Comparison of ENCODE assay signal across 29 cellular contexts in genomic region chr1:23428136-23428905, GRCh38. TPM values are rescaled to one million over a fixed set of nuclear protein-coding genes. Genes with fewer than 3 reads are reported as not detected.
"Had no signal": no experiment of that assay in that cellular context is flagged by ENCODE, and none has a peak within 500 bp of the region (broad histone marks: within the 10 kb centered on the region; RNA-seq: fewer than 3 reads in every experiment).

No MANE protein-coding gene starts in this region.

- FAIRE-seq: endometrium, frontal cortex had no signal

- H3K4me1 ChIP-seq: prostate gland had no signal

- H3K9me3 ChIP-seq: body of pancreas, left lung, ovary, prostate gland, spleen, thyroid gland had no signal

- H3K36me3 Mint-ChIP-seq: natural killer cell treated with Interleukin-12 subunit alpha and Interleukin-12 subunit beta and Interleukin-15 and Interleukin-18, amount 100 ng/mL, for 72 hours had no signal

- H3K9me3 Mint-ChIP-seq: activated CD4-positive, alpha-beta memory T cell treated with anti-CD3 and anti-CD28 coated beads, Interleukin-2, amount 10 ng/mL, durations not matched to agents 7 days and 5 days; activated CD4-positive, alpha-beta T cell treated with anti-CD3 and anti-CD28 coated beads, Interleukin-2, amount 10 ng/mL, durations not matched to agents 24 days and 14 days; activated naive CD4-positive, alpha-beta T cell treated with anti-CD3 and anti-CD28 coated beads for 36 hours; activated naive CD8-positive, alpha-beta T cell treated with anti-CD3 and anti-CD28 coated beads, Interleukin-2, amount 10 ng/mL, durations not matched to agents 7 days and 5 days; activated T-cell treated with anti-CD3 and anti-CD28 coated beads, Interleukin-2, amount 50 U/mL, for 72 hours; dendritic cell treated with granulocyte-macrophage colony-stimulating factor and Interleukin-4, amounts not matched to agents 40 ng/mL and 50 ng/mL, for 4 days; mesothelial cell of epicardium; natural killer cell treated with Interleukin-12 subunit alpha and Interleukin-12 subunit beta and Interleukin-15 and Interleukin-18, amount 100 ng/mL, for 72 hours; T-helper 2 cell treated with Interferon-gamma antibody and Interleukin-4, amounts not matched to agents 5 μg/mL and 100 μg/mL, for 36 hours had no signal

- ATAC-seq: activated CD4-positive, CD25-positive, alpha-beta regulatory T cell treated with anti-CD3 and anti-CD28 coated beads, Interleukin-2, amount 50 U/mL, for 24 hours; activated T-cell treated with anti-CD3 and anti-CD28 coated beads, Interleukin-2, amount 50 U/mL, for 72 hours; body of pancreas; left lung; natural killer cell treated with Interleukin-12 subunit alpha and Interleukin-12 subunit beta and Interleukin-15 and Interleukin-18, amount 100 ng/mL, for 72 hours; stimulated activated naive CD8-positive, alpha-beta T cell treated with anti-CD3 and anti-CD28 coated beads, Interleukin-15, Interleukin-2, amounts not matched to agents 100 U/mL and 50 U/mL, for 24 hours had no signal

- H3K27ac Mint-ChIP-seq: activated CD4-positive, alpha-beta memory T cell treated with anti-CD3 and anti-CD28 coated beads, Interleukin-2, amount 10 ng/mL, durations not matched to agents 7 days and 5 days; activated CD4-positive, alpha-beta T cell treated with anti-CD3 and anti-CD28 coated beads, Interleukin-2, amount 10 ng/mL, durations not matched to agents 24 days and 14 days; activated naive CD4-positive, alpha-beta T cell treated with anti-CD3 and anti-CD28 coated beads for 36 hours; activated naive CD8-positive, alpha-beta T cell treated with anti-CD3 and anti-CD28 coated beads, Interleukin-2, amount 10 ng/mL, durations not matched to agents 7 days and 5 days; activated T-cell treated with anti-CD3 and anti-CD28 coated beads, Interleukin-2, amount 50 U/mL, for 72 hours; dendritic cell treated with granulocyte-macrophage colony-stimulating factor and Interleukin-4, amounts not matched to agents 40 ng/mL and 50 ng/mL, for 4 days; mesothelial cell of epicardium; natural killer cell treated with Interleukin-12 subunit alpha and Interleukin-12 subunit beta and Interleukin-15 and Interleukin-18, amount 100 ng/mL, for 72 hours; T-helper 2 cell treated with Interferon-gamma antibody and Interleukin-4, amounts not matched to agents 5 μg/mL and 100 μg/mL, for 36 hours had no signal

- H3K27me3 ChIP-seq: body of pancreas, ovary, thyroid gland had no signal

- H3K27ac ChIP-seq: body of pancreas, left lung, prostate gland, spleen, thyroid gland, VCaP had no signal

- H3K4me3 Mint-ChIP-seq: activated CD4-positive, alpha-beta memory T cell treated with anti-CD3 and anti-CD28 coated beads, Interleukin-2, amount 10 ng/mL, durations not matched to agents 7 days and 5 days; activated CD4-positive, alpha-beta T cell treated with anti-CD3 and anti-CD28 coated beads, Interleukin-2, amount 10 ng/mL, durations not matched to agents 24 days and 14 days; activated naive CD4-positive, alpha-beta T cell treated with anti-CD3 and anti-CD28 coated beads for 36 hours; activated naive CD8-positive, alpha-beta T cell treated with anti-CD3 and anti-CD28 coated beads, Interleukin-2, amount 10 ng/mL, durations not matched to agents 7 days and 5 days; activated T-cell treated with anti-CD3 and anti-CD28 coated beads, Interleukin-2, amount 50 U/mL, for 72 hours; dendritic cell treated with granulocyte-macrophage colony-stimulating factor and Interleukin-4, amounts not matched to agents 40 ng/mL and 50 ng/mL, for 4 days; mesothelial cell of epicardium; natural killer cell treated with Interleukin-12 subunit alpha and Interleukin-12 subunit beta and Interleukin-15 and Interleukin-18, amount 100 ng/mL, for 72 hours; T-helper 2 cell treated with Interferon-gamma antibody and Interleukin-4, amounts not matched to agents 5 μg/mL and 100 μg/mL, for 36 hours had no signal

- DNase-seq: activated CD4-positive, alpha-beta memory T cell treated with anti-CD3 and anti-CD28 coated beads, Interleukin-2, amount 10 ng/mL, durations not matched to agents 7 days and 5 days; activated CD4-positive, alpha-beta T cell treated with anti-CD3 and anti-CD28 coated beads, Interleukin-2, amount 10 ng/mL, durations not matched to agents 24 days and 14 days; activated effector memory CD4-positive, alpha-beta T cell treated with Interleukin-2 at 50 U/mL for 16 hours; activated naive CD4-positive, alpha-beta T cell treated with anti-CD3 and anti-CD28 coated beads for 36 hours; activated naive CD8-positive, alpha-beta T cell treated with anti-CD3 and anti-CD28 coated beads, Interleukin-2, amount 10 ng/mL, durations not matched to agents 7 days and 5 days; activated T-cell treated with anti-CD3 and anti-CD28 coated beads, Interleukin-2, amount 50 U/mL, for 72 hours; amniotic stem cell; body of pancreas; caudate nucleus; effector CD4-positive, alpha-beta T cell; glutamatergic neuron; hippocampal formation; kidney glomerular epithelial cell; left lung; spleen; stimulated activated CD4-positive, alpha-beta T cell treated with anti-CD3 and anti-CD28 coated beads, Interleukin-4, amount 100 ng/mL, for 4 hours; stimulated activated naive CD8-positive, alpha-beta T cell treated with anti-CD3 and anti-CD28 coated beads, Interleukin-15, Interleukin-2, amounts not matched to agents 100 U/mL and 50 U/mL, for 24 hours; substantia nigra; thyroid gland had no signal

- H3K36me3 ChIP-seq: ovary had no signal

- H3K4me3 ChIP-seq: body of pancreas, left lung, ovary, prostate gland, spleen, thyroid gland had no signal

RNA-seq across cellular contexts. Expression of gene ASAP3, which starts 55.7 kb away (rescaled TPM):
- total RNA-seq: natural killer cell treated with Interleukin-12 subunit alpha and Interleukin-12 subunit beta and Interleukin-15 and Interleukin-18, amount 100 ng/mL, for 72 hours had no signal
